ENCODE assay signal across 12 cellular contexts in the genomic region with DNA sequence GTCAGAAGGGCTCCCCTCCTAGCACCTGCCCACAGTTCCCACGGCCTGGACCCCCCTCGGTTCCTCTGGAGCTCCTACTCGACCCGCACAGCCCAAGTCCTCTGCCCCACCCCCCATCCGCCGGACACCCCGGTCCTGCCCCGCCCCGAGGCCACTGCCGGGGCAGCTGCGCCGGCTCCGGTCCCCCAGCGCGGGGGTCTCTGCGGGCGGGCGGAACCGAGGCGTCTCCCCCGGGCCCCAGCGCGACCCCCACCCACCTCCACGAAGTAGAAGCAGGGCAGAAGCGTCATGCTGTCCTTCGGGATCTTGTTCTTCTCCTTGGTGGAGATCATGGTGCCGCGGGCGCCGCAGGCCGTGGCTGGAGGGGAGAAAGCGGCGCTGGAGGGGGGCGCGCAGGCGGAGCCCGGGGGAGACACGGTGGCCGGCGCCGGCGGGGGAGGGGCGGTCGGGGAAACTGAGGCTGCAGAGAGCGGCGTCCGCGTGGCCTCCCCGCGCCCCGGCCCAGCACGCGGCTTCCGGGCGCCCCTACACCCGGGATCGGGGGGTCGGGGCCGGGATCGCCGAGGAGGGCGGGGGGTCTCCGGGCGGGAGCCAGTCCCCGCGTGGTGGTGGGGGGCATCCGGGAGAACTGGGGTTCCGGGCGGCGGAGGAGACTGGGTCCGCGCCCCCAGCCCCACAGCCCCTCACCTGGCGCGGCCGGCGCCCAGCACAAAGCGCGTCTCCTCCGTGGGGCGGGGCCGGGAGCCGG. TPM values are rescaled to one million over a fixed set of nuclear protein-coding genes. Genes with fewer than 3 reads are reported as not detected.
DNase-seq lines count a peak whose midpoint lies in the region; ATAC-seq and TF ChIP-seq lines count a peak whose summit lies in the region.
"Had no signal": no experiment of that assay in that cellular context is flagged by ENCODE, and none has a peak within 500 bp of the region (broad histone marks: within the 10 kb centered on the region; RNA-seq: fewer than 3 reads in every experiment).

A gene with protein sequence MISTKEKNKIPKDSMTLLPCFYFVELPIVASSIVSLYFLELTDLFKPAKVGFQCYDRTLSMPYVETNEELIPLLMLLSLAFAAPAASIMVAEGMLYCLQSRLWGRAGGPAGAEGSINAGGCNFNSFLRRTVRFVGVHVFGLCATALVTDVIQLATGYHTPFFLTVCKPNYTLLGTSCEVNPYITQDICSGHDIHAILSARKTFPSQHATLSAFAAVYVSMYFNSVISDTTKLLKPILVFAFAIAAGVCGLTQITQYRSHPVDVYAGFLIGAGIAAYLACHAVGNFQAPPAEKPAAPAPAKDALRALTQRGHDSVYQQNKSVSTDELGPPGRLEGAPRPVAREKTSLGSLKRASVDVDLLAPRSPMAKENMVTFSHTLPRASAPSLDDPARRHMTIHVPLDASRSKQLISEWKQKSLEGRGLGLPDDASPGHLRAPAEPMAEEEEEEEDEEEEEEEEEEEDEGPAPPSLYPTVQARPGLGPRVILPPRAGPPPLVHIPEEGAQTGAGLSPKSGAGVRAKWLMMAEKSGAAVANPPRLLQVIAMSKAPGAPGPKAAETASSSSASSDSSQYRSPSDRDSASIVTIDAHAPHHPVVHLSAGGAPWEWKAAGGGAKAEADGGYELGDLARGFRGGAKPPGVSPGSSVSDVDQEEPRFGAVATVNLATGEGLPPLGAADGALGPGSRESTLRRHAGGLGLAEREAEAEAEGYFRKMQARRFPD (minus strand): TSS at position 728 of the 748 bp plus-strand sequence. CDS start 396 bp downstream, at position 332.

- TF ChIP-seq CTCF in right atrium auricular region (IDR thresholded peaks at IDR 0.05) (no peak), uterus (IDR thresholded peaks at IDR 0.05) (no peak)

- H3K36me3 ChIP-seq in SK-N-MC (ENCODE audit: insufficient read depth, low read length) (no peaks in the 10 kb centered on the region), right atrium auricular region (no peaks in the 10 kb centered on the region), uterus (no peaks in the 10 kb centered on the region)
- H3K36me3 ChIP-seq: right lobe of liver had no signal

- H3K4me1 ChIP-seq in right atrium auricular region (peaks cover 0 to 18% of the 10 kb centered on the region in 2 donors), uterus (peaks cover 0 to 14% of the 10 kb centered on the region in 2 donors)

- H3K4me3 ChIP-seq in SK-N-MC (peak within 1 kb of the TSS; percentile 87), right atrium auricular region (peak within 1 kb of the TSS; percentile 26 to 53), uterus (peak within 1 kb of the TSS in 1 of 2 donors; percentile 19)
- H3K4me3 ChIP-seq: right lobe of liver had no signal

- no peak within 1 kb of the TSS for H3K27ac ChIP-seq in SK-N-MC
- H3K27ac ChIP-seq in right atrium auricular region, result no peak within 1 kb of the TSS
- no peak within 1 kb of the TSS for H3K27ac ChIP-seq in uterus
- H3K27ac ChIP-seq: right lobe of liver had no signal

- in situ Hi-C loops in Caki2 (cut with HindIII; ENCODE audit: low pct_unique_long_range_greater_than_20kb, low sequenced_read_pairs), result no loop called here

- TF ChIP-seq POLR2A in uterus (IDR thresholded peaks at IDR 0.05), result no peak

- no peaks in the 10 kb centered on the region for H3K9me3 ChIP-seq in SK-N-MC (ENCODE audit: low read depth, low read length)
- H3K9me3 ChIP-seq in right atrium auricular region, result no peaks in the 10 kb centered on the region
- H3K9me3 ChIP-seq in uterus, result no peaks in the 10 kb centered on the region
- H3K9me3 ChIP-seq: right lobe of liver had no signal

- peaks cover 0 to 9% of the 10 kb centered on the region in 2 donors for H3K27me3 ChIP-seq in right atrium auricular region
- H3K27me3 ChIP-seq in uterus, result peaks cover 5 to 11% of the 10 kb centered on the region in 2 donors

- DNase-seq in Caki2 (ENCODE audit: low read depth), result no peak
- DNase-seq in SK-N-MC (ENCODE audit: low read depth, low spot score), result no peak
- DNase-seq in right atrium auricular region (ENCODE audit: low spot score), result no peak
- peak; percentile 74 for DNase-seq in posterior vena cava (ENCODE audit: low spot score)
- DNase-seq in uterus, result no peak
- DNase-seq in SIG-M5 treated with dmso at 0.1 percent for 504 hours (lab: John Stamatoyannopoulos, UW; ENCODE audit: unreplicated experiment), result no peak
- DNase-seq: activated gamma-delta T cell, EL, NCI-H1694 treated with DMSO at 0.1 percent for 48 hours, right lobe of liver had no signal

- intact Hi-C loops in posterior vena cava (cut with DNase I), result no loop called here
- intact Hi-C loops in uterus (cut with DNase I; ENCODE audit: low total_unique reads), result no loop called here

- H3K9ac ChIP-seq in SK-N-MC (ENCODE audit: insufficient read length), result peak within 1 kb of the TSS; percentile 84

- ATAC-seq in GM19023 (IDR thresholded peaks at IDR 0.05; ENCODE audit: unreplicated experiment) (no peak), GM21619 (IDR thresholded peaks at IDR 0.05; ENCODE audit: unreplicated experiment) (no peak)

RNA-seq across cellular contexts. Expression of the gene that starts here (rescaled TPM):
- 3.1 and 13.6 TPM in 2 replicates for total RNA-seq in Caki2 (2014; rRNA removed; shearing (Covaris generic); ENCODE audit: low replicate concordance)
- total RNA-seq in right atrium auricular region (not detected), posterior vena cava (not detected), uterus (1 to 10 TPM in 1 of 4 donors, not detected in 3; 3.4 TPM)
- total RNA-seq: right lobe of liver had no signal

Comparison
In these comparisons a context has a peak if more than half of its experiments do, and no peak if none do; other contexts are left out.
1. Peak in DNase-seq in posterior vena cava; RNA of the gene not detected or under 1 TPM.